Comparison of ENCODE assay signal across 22 cellular contexts in genomic region chr3:62939707-62940106, GRCh38.
"Had no signal": no experiment of that assay in that cellular context is flagged by ENCODE, and none has a peak within 500 bp of the region (broad histone marks: within the 10 kb centered on the region; RNA-seq: fewer than 3 reads in every experiment).

No MANE protein-coding gene starts in this region.

- H3K4me3 ChIP-seq: esophagus muscularis mucosa, hepatocyte, left ventricle myocardium inferior, pancreas, suprapubic skin, uterus had no signal

- H2AFZ ChIP-seq: hepatocyte had no signal

- DNase-seq: activated CD4-positive, alpha-beta T cell treated with anti-CD3 and anti-CD28 coated beads, Interleukin-2, amount 50 U/mL, for 1 hour; activated CD4-positive, CD25-positive, alpha-beta regulatory T cell treated with anti-CD3 and anti-CD28 coated beads, Interleukin-2, amount 50 U/mL, for 72 hours; activated gamma-delta T cell treated with Interleukin-2 at 50 U/mL for 16 hours; activated T-cell treated with anti-CD3 and anti-CD28 coated beads, Interleukin-2, amount 50 U/mL, for 1 hour; anterior cingulate cortex; brain microvascular endothelial cell; caudate nucleus; effector memory CD8-positive, alpha-beta T cell; glutamatergic neuron; immature natural killer cell; left ventricle myocardium inferior; natural killer cell; pancreas; right cardiac atrium; stimulated activated CD4-positive, alpha-beta T cell treated with anti-CD3 and anti-CD28 coated beads, Interleukin-1b, Interleukin-23, amount 100 ng/mL, for 48 hours; trophoblast cell; uterus had no signal

- H3K79me2 ChIP-seq: hepatocyte had no signal

- FAIRE-seq: frontal cortex, pancreas had no signal

- H3K27me3 ChIP-seq: brain microvascular endothelial cell, esophagus muscularis mucosa, hepatocyte, pancreas, suprapubic skin, uterus had no signal

- H3K9me3 ChIP-seq: pancreas, suprapubic skin, uterus had no signal

- H3K4me1 ChIP-seq: esophagus muscularis mucosa, left ventricle myocardium inferior, pancreas, suprapubic skin, uterus had no signal

- ATAC-seq: effector memory CD8-positive, alpha-beta T cell; natural killer cell; right cardiac atrium had no signal

- H3K4me2 ChIP-seq: hepatocyte had no signal

- H3K27ac ChIP-seq: brain microvascular endothelial cell, esophagus muscularis mucosa, left ventricle myocardium inferior, pancreas, suprapubic skin, uterus, VCaP had no signal

- H3K36me3 ChIP-seq: brain microvascular endothelial cell, esophagus muscularis mucosa, left ventricle myocardium inferior, pancreas, suprapubic skin, uterus had no signal
